In genomic region chr5:151597749-151598148, GRCh38 we compare ENCODE assay signal across 2 cellular contexts.
A peak's percentile ranks its signal among the peaks of the same experiment; 100 is the strongest.
TF ChIP-seq lines count a peak whose summit lies in the region.

No MANE protein-coding gene starts in this region.

TF ChIP-seq in GM23338, 12 proteins besides CTCF, POLR2A, EP300 and RAD21:
- TF ChIP-seq ZNF462 (CRISPR knock-in tag; IDR thresholded peaks at IDR 0.05) (no peak), JUNB (IDR thresholded peaks at IDR 0.05; ENCODE audit: unreplicated experiment) (no peak), NANOG (IDR thresholded peaks at IDR 0.05; ENCODE audit: borderline replicate concordance) (no peak), ZNF114 (CRISPR knock-in tag; IDR thresholded peaks at IDR 0.05) (no peak), POLR2AphosphoS5 (IDR thresholded peaks at IDR 0.05; ENCODE audit: low read depth) (no peak), ETS1 (IDR thresholded peaks at IDR 0.05) (no peak), CREB1 (CRISPR knock-in tag; IDR thresholded peaks at IDR 0.05; ENCODE audit: low read depth) (no peak), ZNF331 (CRISPR knock-in tag; IDR thresholded peaks at IDR 0.05; ENCODE audit: low read depth) (no peak)
TF ChIP-seq in GM23338: peak in this region for 0.

TF ChIP-seq in H1, 55 proteins besides CTCF, POLR2A, EP300 and RAD21:
- TF ChIP-seq RFX5 (IDR thresholded peaks at IDR 0.05; ENCODE audit: borderline replicate concordance, low read depth, low read length), result peak; percentile 66; the same call in 1 of the 2 replicates
- TF ChIP-seq GABPA (IDR thresholded peaks at IDR 0.05; ENCODE audit: borderline replicate concordance, insufficient read depth, low read length), result no peak
TF ChIP-seq in H1: peak in this region for 1.
